ENCODE assay signal across 25 cellular contexts in genomic region chrX:17038277-17038676, GRCh38.
DNase-seq lines count a peak whose midpoint lies in the region; ATAC-seq, FAIRE-seq and TF ChIP-seq lines count a peak whose summit lies in the region.
"Had no signal": no experiment of that assay in that cellular context is flagged by ENCODE, and none has a peak within 500 bp of the region (broad histone marks: within the 10 kb centered on the region; RNA-seq: fewer than 3 reads in every experiment).

No MANE protein-coding gene starts in this region.

- H3K4me3 ChIP-seq in A549 (no peak overlapping the region), gastroesophageal sphincter (no peak overlapping the region)
- no peak overlapping the region for H3K4me3 ChIP-seq in CD4-positive, alpha-beta memory T cell (ENCODE audit: low read length in 2 of 2)
- H3K4me3 ChIP-seq in CD8-positive, alpha-beta T cell (ENCODE audit: low read depth, low read length): no peak overlapping the region
- H3K4me3 ChIP-seq: BLaER1 treated with 17β-estradiol and CSF1 and Interleukin-3, amounts not matched to agents 10 nM and 100 nM; body of pancreas; gastrocnemius medialis; MG63; Peyer's patch; prostate gland; skin epidermis had no signal

- no peaks in the 10 kb centered on the region for H3K36me3 Mint-ChIP-seq in nephron progenitor cell (ENCODE audit: low read depth)
- H3K36me3 Mint-ChIP-seq in CD4-positive, alpha-beta memory T cell: no peaks in the 10 kb centered on the region
- H3K36me3 Mint-ChIP-seq in CD8-positive, alpha-beta T cell: no peaks in the 10 kb centered on the region
- H3K36me3 Mint-ChIP-seq: activated naive CD8-positive, alpha-beta T cell treated with anti-CD3 and anti-CD28 coated beads, Interleukin-2, amount 10 ng/mL, durations not matched to agents 7 days and 5 days had no signal

- ATAC-seq in A549: no peak
- ATAC-seq in gastroesophageal sphincter: peak; percentile 65
- no peak for ATAC-seq in CD8-positive, alpha-beta T cell
- ATAC-seq: activated CD8-positive, alpha-beta T cell treated with anti-CD3 and anti-CD28 coated beads, Interleukin-2, amount 10 ng/mL, durations not matched to agents 7 days and 5 days; esophagus mucosa; gastrocnemius medialis had no signal

- no peaks in the 10 kb centered on the region for H3K36me3 ChIP-seq in gastroesophageal sphincter
- H3K36me3 ChIP-seq in CD4-positive, alpha-beta memory T cell (ENCODE audit: insufficient read depth, low read length): no peaks in the 10 kb centered on the region
- no peaks in the 10 kb centered on the region for H3K36me3 ChIP-seq in CD8-positive, alpha-beta T cell (ENCODE audit: insufficient read depth, low read length)
- H3K36me3 ChIP-seq: BLaER1 treated with 17β-estradiol and CSF1 and Interleukin-3, amounts not matched to agents 10 nM and 100 nM; gastrocnemius medialis; MG63; Peyer's patch; prostate gland had no signal

- no peak overlapping the region for H3K4me3 Mint-ChIP-seq in nephron progenitor cell
- H3K4me3 Mint-ChIP-seq in CD4-positive, alpha-beta memory T cell: peak overlapping the region in 1 of 8 donors; percentile 2
- no peak overlapping the region for H3K4me3 Mint-ChIP-seq in CD8-positive, alpha-beta T cell
- H3K4me3 Mint-ChIP-seq: activated CD8-positive, alpha-beta T cell treated with anti-CD3 and anti-CD28 coated beads, Interleukin-2, amount 10 ng/mL, durations not matched to agents 7 days and 5 days; activated naive CD8-positive, alpha-beta T cell treated with anti-CD3 and anti-CD28 coated beads, Interleukin-2, amount 10 ng/mL, durations not matched to agents 7 days and 5 days had no signal

- intact Hi-C loops in CD4-positive, alpha-beta memory T cell (cut with micrococcal nuclease): no loop called here
- intact Hi-C loops in CD8-positive, alpha-beta T cell (cut with DNase I, micrococcal nuclease): no loop called here

- no peak for TF ChIP-seq EP300 in A549 (IDR thresholded peaks at IDR 0.05)
- no peak for TF ChIP-seq EP300 in gastroesophageal sphincter (IDR thresholded peaks at IDR 0.05)

- H3K9me3 ChIP-seq in A549: no peaks in the 10 kb centered on the region
- no peaks in the 10 kb centered on the region for H3K9me3 ChIP-seq in gastroesophageal sphincter
- H3K9me3 ChIP-seq in CD4-positive, alpha-beta memory T cell (ENCODE audit: control insufficient read depth in 1 of 2, low read length in 2 of 2): no peaks in the 10 kb centered on the region
- H3K9me3 ChIP-seq in CD8-positive, alpha-beta T cell (ENCODE audit: low read length): no peaks in the 10 kb centered on the region
- H3K9me3 ChIP-seq: body of pancreas, gastrocnemius medialis, MG63, Peyer's patch, prostate gland had no signal

- no peak for DNase-seq in A549 (ENCODE audit: low read depth in 1 of 2, low spot score in 1 of 2)
- DNase-seq in NCI-H510A (lab: John Stamatoyannopoulos, UW): peak; percentile 2
- DNase-seq in nephron progenitor cell: no peak
- DNase-seq in AG20443 (ENCODE audit: low spot score): no peak
- no peak for DNase-seq in CD4-positive, alpha-beta memory T cell
- DNase-seq in amniotic stem cell (lab: John Stamatoyannopoulos, UW): no peak
- DNase-seq in CD8-positive, alpha-beta T cell: no peak
- DNase-seq: ACHN; activated CD8-positive, alpha-beta T cell treated with anti-CD3 and anti-CD28 coated beads, Interleukin-2, amount 10 ng/mL, durations not matched to agents 7 days and 5 days; activated effector memory CD4-positive, alpha-beta T cell treated with anti-CD3 and anti-CD28 coated beads, Interleukin-2, amount 50 U/mL, for 16 hours; activated naive CD8-positive, alpha-beta T cell treated with anti-CD3 and anti-CD28 coated beads, Interleukin-2, amount 10 ng/mL, durations not matched to agents 7 days and 5 days; gastrocnemius medialis; GOT3; MG63; NCI-H1436; NCI-H2107; NK-92 treated with Interleukin-12 subunit alpha and Interleukin-12 subunit beta, amount 100 ng/mL, for 24 hours; Peyer's patch had no signal

- 61% methylated on average over 3 of the region's 3 CpGs for WGBS in A549 (ENCODE audit: missing lambda C conversion rate)
- 30 to 40% methylated on average over 1 of the region's 3 CpGs for WGBS in gastroesophageal sphincter (ENCODE audit: low coverage in 1 of 2), 2 donors

- POLR2A ChIA-PET in A549 (lab: Yijun Ruan, JAX): no interaction called here
- POLR2A ChIA-PET in CD4-positive, alpha-beta memory T cell (lab: Charles Lee; ENCODE audit: partially characterized antibody): no interaction called here
- POLR2A ChIA-PET in CD8-positive, alpha-beta T cell (lab: Charles Lee): no interaction called here

- no peak for TF ChIP-seq POLR2A in A549 (IDR thresholded peaks at IDR 0.05; ENCODE audit: low read length)
- no peak for TF ChIP-seq POLR2A in gastroesophageal sphincter (IDR thresholded peaks at IDR 0.05)

- H3K4me2 ChIP-seq in A549: no peak overlapping the region
- H3K4me2 ChIP-seq: BLaER1 treated with 17β-estradiol and CSF1 and Interleukin-3, amounts not matched to agents 10 nM and 100 nM had no signal

- peaks cover 5% of the 10 kb centered on the region for H3K27me3 Mint-ChIP-seq in nephron progenitor cell (ENCODE audit: low read depth, poor library complexity)
- H3K27me3 Mint-ChIP-seq in CD4-positive, alpha-beta memory T cell: peaks cover 0 to 1% of the 10 kb centered on the region in 2 donors
- no peaks in the 10 kb centered on the region for H3K27me3 Mint-ChIP-seq in CD8-positive, alpha-beta T cell (ENCODE audit: low read depth)
- H3K27me3 Mint-ChIP-seq: activated naive CD8-positive, alpha-beta T cell treated with anti-CD3 and anti-CD28 coated beads, Interleukin-2, amount 10 ng/mL, durations not matched to agents 7 days and 5 days had no signal

- peaks cover 16% of the 10 kb centered on the region for H3K4me1 Mint-ChIP-seq in nephron progenitor cell
- no peaks in the 10 kb centered on the region for H3K4me1 Mint-ChIP-seq in CD4-positive, alpha-beta memory T cell
- no peaks in the 10 kb centered on the region for H3K4me1 Mint-ChIP-seq in CD8-positive, alpha-beta T cell (ENCODE audit: low read depth)
- H3K4me1 Mint-ChIP-seq: activated naive CD8-positive, alpha-beta T cell treated with anti-CD3 and anti-CD28 coated beads, Interleukin-2, amount 10 ng/mL, durations not matched to agents 7 days and 5 days had no signal

- TF ChIP-seq CTCF in A549 (IDR thresholded peaks at IDR 0.05): no peak
- no peak for TF ChIP-seq CTCF in gastroesophageal sphincter (IDR thresholded peaks at IDR 0.05)
- TF ChIP-seq CTCF in nephron progenitor cell (IDR thresholded peaks at IDR 0.05): no peak
- TF ChIP-seq CTCF in CD8-positive, alpha-beta T cell (IDR thresholded peaks at IDR 0.05): no peak

- TF ChIP-seq RAD21 in A549 (conservative IDR thresholded peaks at IDR 0.05 in 1 of 2, IDR thresholded peaks at IDR 0.05 in 1 of 2): no peak

- peak; percentile 39 for FAIRE-seq in A549 (lab: Jason Lieb, UNC)
- FAIRE-seq: GM19239 had no signal

- H3K4me1 ChIP-seq in A549 (no peaks in the 10 kb centered on the region), gastroesophageal sphincter (peaks cover 0 to 37% (median 0%) of the 10 kb centered on the region in 3 donors)
- no peaks in the 10 kb centered on the region for H3K4me1 ChIP-seq in CD4-positive, alpha-beta memory T cell (ENCODE audit: insufficient read depth, low read length)
- no peaks in the 10 kb centered on the region for H3K4me1 ChIP-seq in CD8-positive, alpha-beta T cell (ENCODE audit: insufficient read depth, low read length)
- H3K4me1 ChIP-seq: gastrocnemius medialis, Peyer's patch, prostate gland had no signal

- H3K9me3 Mint-ChIP-seq in nephron progenitor cell: no peaks in the 10 kb centered on the region
- peaks cover 0 to 5% (median 0%) of the 10 kb centered on the region in 8 donors for H3K9me3 Mint-ChIP-seq in CD4-positive, alpha-beta memory T cell
- H3K9me3 Mint-ChIP-seq in CD8-positive, alpha-beta T cell: no peaks in the 10 kb centered on the region

- CTCF ChIA-PET in A549 (lab: Yijun Ruan, JAX): interaction anchor here (1.4 to 4.6 kb wide), 3 partner anchors 8 to 212 kb away, joined by 6 to 25 read pairs (median 16); no protein-coding TSS in a partner anchor
- CTCF ChIA-PET in CD4-positive, alpha-beta memory T cell (lab: Charles Lee; ENCODE audit: partially characterized antibody): interaction anchor here (1.2 to 1.7 kb wide), 2 partner anchors 8 to 155 kb away, joined by 3 to 9 read pairs; no protein-coding TSS in a partner anchor
- CTCF ChIA-PET in CD8-positive, alpha-beta T cell (lab: Charles Lee): interaction anchor here (1.1 kb wide), 1 partner anchor 11 kb away, joined by 3 read pairs; no protein-coding TSS in a partner anchor

- H3K27me3 ChIP-seq in gastroesophageal sphincter: no peaks in the 10 kb centered on the region
- H3K27me3 ChIP-seq in CD4-positive, alpha-beta memory T cell (ENCODE audit: insufficient read depth, low read length): no peaks in the 10 kb centered on the region
- no peaks in the 10 kb centered on the region for H3K27me3 ChIP-seq in CD8-positive, alpha-beta T cell (ENCODE audit: insufficient read depth, low read length)
- H3K27me3 ChIP-seq: body of pancreas, gastrocnemius medialis, MG63, Peyer's patch had no signal

- H3K27ac Mint-ChIP-seq in nephron progenitor cell: peak overlapping the region; percentile 29
- H3K27ac Mint-ChIP-seq in CD4-positive, alpha-beta memory T cell: no peak overlapping the region
- no peak overlapping the region for H3K27ac Mint-ChIP-seq in CD8-positive, alpha-beta T cell
- H3K27ac Mint-ChIP-seq: activated CD8-positive, alpha-beta T cell treated with anti-CD3 and anti-CD28 coated beads, Interleukin-2, amount 10 ng/mL, durations not matched to agents 7 days and 5 days; activated naive CD8-positive, alpha-beta T cell treated with anti-CD3 and anti-CD28 coated beads, Interleukin-2, amount 10 ng/mL, durations not matched to agents 7 days and 5 days had no signal

- H3K27ac ChIP-seq in A549 (no peak overlapping the region), gastroesophageal sphincter (peak overlapping the region; percentile 74 to 87 (median 81))
- H3K27ac ChIP-seq in CD4-positive, alpha-beta memory T cell (ENCODE audit: low read depth, low read length): no peak overlapping the region
- H3K27ac ChIP-seq in CD8-positive, alpha-beta T cell (ENCODE audit: low read depth, low read length): no peak overlapping the region
- H3K27ac ChIP-seq: BLaER1 treated with 17β-estradiol and CSF1 and Interleukin-3, amounts not matched to agents 10 nM and 100 nM; body of pancreas; gastrocnemius medialis; prostate gland; skin epidermis had no signal

TF ChIP-seq in A549, 52 proteins besides CTCF, POLR2A, EP300 and RAD21 (continues in another document):
- TF ChIP-seq CBX2 (IDR thresholded peaks at IDR 0.05; ENCODE audit: borderline replicate concordance, low read depth): no peak
- TF ChIP-seq NPAS2 (CRISPR knock-in tag; IDR thresholded peaks at IDR 0.05; ENCODE audit: borderline replicate concordance): no peak
- TF ChIP-seq CHD2 (IDR thresholded peaks at IDR 0.05; ENCODE audit: low read length, partially characterized antibody): no peak
- TF ChIP-seq TP53 (CRISPR knock-in tag; IDR thresholded peaks at IDR 0.05): no peak
- TF ChIP-seq EHMT2 (IDR thresholded peaks at IDR 0.05; ENCODE audit: low read depth): no peak
- TF ChIP-seq CHD4 (IDR thresholded peaks at IDR 0.05; ENCODE audit: borderline replicate concordance): no peak
- TF ChIP-seq PHF8 (IDR thresholded peaks at IDR 0.05; ENCODE audit: borderline replicate concordance, low read depth): no peak
- no peak for TF ChIP-seq CBX8 (IDR thresholded peaks at IDR 0.05)

Comparison
In these comparisons a context has a peak if more than half of its experiments do, and no peak if none do; other contexts are left out.
1. H3K27ac ChIP-seq: peak in gastroesophageal sphincter (4 of 4); none in A549 (0 of 2), CD4-positive, alpha-beta memory T cell (single experiment) and CD8-positive, alpha-beta T cell (single experiment).